20 cellular contexts compared by ENCODE assay signal in genomic region chr20:14470977-14471642, GRCh38.
A peak's percentile ranks its signal among the peaks of the same experiment; 100 is the strongest.
DNase-seq lines count a peak whose midpoint lies in the region; ATAC-seq and TF ChIP-seq lines count a peak whose summit lies in the region.
"Had no signal": no experiment of that assay in that cellular context is flagged by ENCODE, and none has a peak within 500 bp of the region (broad histone marks: within the 10 kb centered on the region; RNA-seq: fewer than 3 reads in every experiment).

No MANE protein-coding gene starts in this region.

- H4K8ac ChIP-seq in neuronal stem cell (ENCODE audit: low read depth, low read length), result no peak overlapping the region

- H2AFZ ChIP-seq in GM23338, result no peak overlapping the region
- peak overlapping the region; percentile 64 for H2AFZ ChIP-seq in neuronal stem cell (ENCODE audit: low read length)

- POLR2A ChIA-PET in WTC11 (lab: Charles Lee), result no interaction called here
- POLR2A ChIA-PET in activated CD4-positive, alpha-beta memory T cell treated with anti-CD3 and anti-CD28 coated beads for 36 hours (lab: Charles Lee), result no interaction called here
- POLR2A ChIA-PET in activated CD4-positive, alpha-beta T cell treated with anti-CD3 and anti-CD28 coated beads, Interleukin-2, amount 10 ng/mL, durations not matched to agents 7 days and 5 days (lab: Charles Lee), result no interaction called here

- H2AK5ac ChIP-seq in neuronal stem cell (ENCODE audit: low read depth, low read length), result no peak overlapping the region

- H3F3A ChIP-seq in GM23338 (replicated peaks; ENCODE audit: low read depth), result no peaks in the 10 kb centered on the region

- H3K4me1 Mint-ChIP-seq in GM23338 (peaks cover 26% of the 10 kb centered on the region), WTC11 (peaks cover 55% of the 10 kb centered on the region)
- H3K4me1 Mint-ChIP-seq in activated CD4-positive, alpha-beta memory T cell treated with anti-CD3 and anti-CD28 coated beads for 36 hours (ENCODE audit: low read depth), result no peaks in the 10 kb centered on the region
- no peaks in the 10 kb centered on the region for H3K4me1 Mint-ChIP-seq in activated CD4-positive, alpha-beta T cell treated with anti-CD3 and anti-CD28 coated beads, Interleukin-2, amount 10 ng/mL, durations not matched to agents 7 days and 5 days

- no peak overlapping the region for H2BK5ac ChIP-seq in neuronal stem cell (ENCODE audit: low read length)

- peaks cover 38% of the 10 kb centered on the region for H3K9me3 Mint-ChIP-seq in GM23338
- peaks cover 36% of the 10 kb centered on the region for H3K9me3 Mint-ChIP-seq in WTC11
- peaks cover 16% of the 10 kb centered on the region for H3K9me3 Mint-ChIP-seq in activated CD4-positive, alpha-beta memory T cell treated with anti-CD3 and anti-CD28 coated beads for 36 hours
- H3K9me3 Mint-ChIP-seq in activated CD4-positive, alpha-beta T cell treated with anti-CD3 and anti-CD28 coated beads, Interleukin-2, amount 10 ng/mL, durations not matched to agents 7 days and 5 days, result peaks cover 4% of the 10 kb centered on the region

- peaks cover 20% of the 10 kb centered on the region for H3K4me1 ChIP-seq in GM23338 (ENCODE audit: insufficient read depth)
- peaks cover 0 to 4% of the 10 kb centered on the region in 2 donors for H3K4me1 ChIP-seq in neuronal stem cell (ENCODE audit: control insufficient read depth in 2 of 2, insufficient read depth in 1 of 2, low read depth in 1 of 2, low read length in 2 of 2)
- H3K4me1 ChIP-seq: SJSA1 had no signal

- TF ChIP-seq CTCF in GM23338 (conservative IDR thresholded peaks at IDR 0.05; ENCODE audit: low read depth in 2 of 2) (no peak), WTC11 (IDR thresholded peaks at IDR 0.05) (no peak)

- H3K4me3 Mint-ChIP-seq in GM23338 (no peak overlapping the region), WTC11 (no peak overlapping the region)
- H3K4me3 Mint-ChIP-seq in activated CD4-positive, alpha-beta memory T cell treated with anti-CD3 and anti-CD28 coated beads for 36 hours, result no peak overlapping the region
- no peak overlapping the region for H3K4me3 Mint-ChIP-seq in activated CD4-positive, alpha-beta T cell treated with anti-CD3 and anti-CD28 coated beads, Interleukin-2, amount 10 ng/mL, durations not matched to agents 7 days and 5 days
- H3K4me3 Mint-ChIP-seq: CD4-positive, alpha-beta T cell had no signal

- H3K9me2 ChIP-seq in GM23338 (ENCODE audit: insufficient read depth), result no peaks in the 10 kb centered on the region

- CTCF ChIA-PET in WTC11 (lab: Charles Lee), result no interaction called here
- CTCF ChIA-PET in activated CD4-positive, alpha-beta memory T cell treated with anti-CD3 and anti-CD28 coated beads for 36 hours (lab: Charles Lee), result no interaction called here
- CTCF ChIA-PET in activated CD4-positive, alpha-beta T cell treated with anti-CD3 and anti-CD28 coated beads, Interleukin-2, amount 10 ng/mL, durations not matched to agents 7 days and 5 days (lab: Charles Lee), result no interaction called here

- intact Hi-C loops in activated CD4-positive, alpha-beta memory T cell treated with anti-CD3 and anti-CD28 coated beads for 36 hours (cut with micrococcal nuclease), result no loop called here

- H4K20me1 ChIP-seq in GM23338 (replicated peaks; ENCODE audit: insufficient read depth), result no peaks in the 10 kb centered on the region

- H3K79me2 ChIP-seq in GM23338 (replicated peaks; ENCODE audit: insufficient read depth), result no peaks in the 10 kb centered on the region

- no peaks in the 10 kb centered on the region for H3K79me1 ChIP-seq in neuronal stem cell (ENCODE audit: low read depth, low read length)

- H3K4me2 ChIP-seq in GM23338 (peak overlapping the region; percentile 26), neuronal stem cell (ENCODE audit: insufficient read depth, low read length, poor library complexity, severe bottlenecking) (no peak overlapping the region)
- H3K4me2 ChIP-seq: KMS-11 had no signal

- H3K4me3 ChIP-seq in GM23338, result no peak overlapping the region
- no peak overlapping the region for H3K4me3 ChIP-seq in neuronal stem cell (ENCODE audit: low read length in 2 of 2)
- H3K4me3 ChIP-seq: SJSA1 had no signal

- DNase-seq in GM23338 (ENCODE audit: low spot score) (peak; percentile 27), NCI-H1436 treated with DMSO at 0.1 percent for 48 hours (lab: John Stamatoyannopoulos, UW) (peak; percentile 12), WTC11 (ENCODE audit: low spot score) (peak; percentile 15), neuronal stem cell (ENCODE audit: low spot score) (no peak), iPS-NIHi7 (ENCODE audit: extremely low spot score) (no peak)
- no peak for DNase-seq in activated CD4-positive, alpha-beta T cell treated with anti-CD3 and anti-CD28 coated beads for 4 hours
- no peak for DNase-seq in activated CD4-positive, alpha-beta memory T cell treated with anti-CD3 and anti-CD28 coated beads for 36 hours
- no peak for DNase-seq in activated CD4-positive, alpha-beta T cell treated with anti-CD3 and anti-CD28 coated beads, Interleukin-2, amount 10 ng/mL, durations not matched to agents 7 days and 5 days
- DNase-seq: CD4-positive, alpha-beta T cell; COR-L47; DMS 273 treated with DMSO at 0.1 percent for 48 hours; DMS79 treated with DMSO at 0.1 percent for 48 hours; IMR-90; NCI-H1092 treated with DMSO at 0.1 percent for 48 hours; NCI-H1694 treated with DMSO at 0.1 percent for 48 hours; NCI-H510A; NCI-H748 treated with DMSO at 0.1 percent for 48 hours had no signal

- H2BK15ac ChIP-seq in neuronal stem cell (ENCODE audit: low read length), result no peak overlapping the region

- no peak overlapping the region for H3K14ac ChIP-seq in neuronal stem cell (ENCODE audit: low read length)

- ATAC-seq in GM23338 (peak; percentile 89), WTC11 (peak; percentile 85)
- ATAC-seq: Right ventricle myocardium inferior had no signal

- H3K27me3 ChIP-seq in GM23338 (ENCODE audit: insufficient read depth) (no peaks in the 10 kb centered on the region), neuronal stem cell (ENCODE audit: control insufficient read depth in 3 of 3, insufficient read depth in 3 of 3, low read depth in 1 of 3, low read length in 3 of 3) (no peaks in the 10 kb centered on the region)
- H3K27me3 ChIP-seq: SJSA1 had no signal

- no peak overlapping the region for H3K4ac ChIP-seq in neuronal stem cell (ENCODE audit: low read length)

- H3K27me3 Mint-ChIP-seq in GM23338 (ENCODE audit: insufficient read depth, low read depth, poor library complexity) (peaks cover 3% of the 10 kb centered on the region), WTC11 (ENCODE audit: low read depth) (peaks cover 19% of the 10 kb centered on the region)
- H3K27me3 Mint-ChIP-seq in activated CD4-positive, alpha-beta memory T cell treated with anti-CD3 and anti-CD28 coated beads for 36 hours, result no peaks in the 10 kb centered on the region
- H3K27me3 Mint-ChIP-seq in activated CD4-positive, alpha-beta T cell treated with anti-CD3 and anti-CD28 coated beads, Interleukin-2, amount 10 ng/mL, durations not matched to agents 7 days and 5 days, result no peaks in the 10 kb centered on the region
- H3K27me3 Mint-ChIP-seq: CD4-positive, alpha-beta T cell had no signal

- H3K23ac ChIP-seq in neuronal stem cell (ENCODE audit: low read depth, low read length, poor library complexity), result no peak overlapping the region

- H3K36me3 ChIP-seq in GM23338 (ENCODE audit: insufficient read depth) (no peaks in the 10 kb centered on the region), neuronal stem cell (replicated peaks in 1 of 2; ENCODE audit: control insufficient read depth in 2 of 2, insufficient read depth in 2 of 2, low read length in 2 of 2) (no peaks in the 10 kb centered on the region)
- H3K36me3 ChIP-seq: SJSA1 had no signal

- no peak overlapping the region for H2BK120ac ChIP-seq in neuronal stem cell (ENCODE audit: low read depth, low read length)

- no CpG with 5 or more reads among the region's 10 CpGs for WGBS in neuronal stem cell (ENCODE audit: extremely low coverage in 2 of 2, insufficient read length in 2 of 2, insufficient replicate concordance in 1 of 2), 2 donors

- H3K9ac ChIP-seq in neuronal stem cell (ENCODE audit: low read depth, low read length, poor library complexity), result no peak overlapping the region
- H3K9ac ChIP-seq: KMS-11 had no signal

- H3K27ac ChIP-seq in GM23338 (ENCODE audit: low read depth) (no peak overlapping the region), neuronal stem cell (replicated peaks; ENCODE audit: low read length) (no peak overlapping the region)
- H3K27ac ChIP-seq: KMS-11, SJSA1 had no signal

- H3K27ac Mint-ChIP-seq in GM23338 (no peak overlapping the region), WTC11 (no peak overlapping the region)
- no peak overlapping the region for H3K27ac Mint-ChIP-seq in activated CD4-positive, alpha-beta memory T cell treated with anti-CD3 and anti-CD28 coated beads for 36 hours
- H3K27ac Mint-ChIP-seq in activated CD4-positive, alpha-beta T cell treated with anti-CD3 and anti-CD28 coated beads, Interleukin-2, amount 10 ng/mL, durations not matched to agents 7 days and 5 days, result no peak overlapping the region
- H3K27ac Mint-ChIP-seq: CD4-positive, alpha-beta T cell had no signal

- H3K36me3 Mint-ChIP-seq in GM23338 (ENCODE audit: low read depth), result peaks cover 35% of the 10 kb centered on the region
- peaks cover 23% of the 10 kb centered on the region for H3K36me3 Mint-ChIP-seq in WTC11
- no peaks in the 10 kb centered on the region for H3K36me3 Mint-ChIP-seq in activated CD4-positive, alpha-beta memory T cell treated with anti-CD3 and anti-CD28 coated beads for 36 hours
- H3K36me3 Mint-ChIP-seq in activated CD4-positive, alpha-beta T cell treated with anti-CD3 and anti-CD28 coated beads, Interleukin-2, amount 10 ng/mL, durations not matched to agents 7 days and 5 days (ENCODE audit: low read depth), result no peaks in the 10 kb centered on the region

- no peak overlapping the region for H4K91ac ChIP-seq in neuronal stem cell (ENCODE audit: low read depth, low read length, poor library complexity)

- H2BK12ac ChIP-seq in neuronal stem cell (ENCODE audit: low read length), result no peak overlapping the region

- H3K9me3 ChIP-seq in neuronal stem cell (replicated peaks in 1 of 2; ENCODE audit: control insufficient read depth in 2 of 2, insufficient read depth in 1 of 2, low read depth in 1 of 2, low read length in 2 of 2), result peaks cover 0 to 7% of the 10 kb centered on the region in 2 donors
- H3K9me3 ChIP-seq: SJSA1 had no signal

- H3K18ac ChIP-seq in neuronal stem cell (ENCODE audit: low read length), result no peak overlapping the region

TF ChIP-seq in WTC11, 78 proteins besides CTCF, POLR2A, EP300 and RAD21 (continues in another document):
- no peak for TF ChIP-seq PREB (CRISPR knock-in tag; IDR thresholded peaks at IDR 0.05; ENCODE audit: borderline replicate concordance)
- TF ChIP-seq SOX15 (CRISPR knock-in tag; IDR thresholded peaks at IDR 0.05), result no peak

Comparison
In these comparisons a context has a peak if more than half of its experiments do, and no peak if none do; other contexts are left out.
1. DNase-seq: peak in GM23338 (single experiment), NCI-H1436 treated with DMSO at 0.1 percent for 48 hours (single experiment) and WTC11 (single experiment); none in neuronal stem cell (single experiment), iPS-NIHi7 (single experiment), activated CD4-positive, alpha-beta T cell treated with anti-CD3 and anti-CD28 coated beads for 4 hours (0 of 2), activated CD4-positive, alpha-beta memory T cell treated with anti-CD3 and anti-CD28 coated beads for 36 hours (single experiment) and activated CD4-positive, alpha-beta T cell treated with anti-CD3 and anti-CD28 coated beads, Interleukin-2, amount 10 ng/mL, durations not matched to agents 7 days and 5 days (single experiment).